ENCODE assay signal across 18 cellular contexts in the genomic region with DNA sequence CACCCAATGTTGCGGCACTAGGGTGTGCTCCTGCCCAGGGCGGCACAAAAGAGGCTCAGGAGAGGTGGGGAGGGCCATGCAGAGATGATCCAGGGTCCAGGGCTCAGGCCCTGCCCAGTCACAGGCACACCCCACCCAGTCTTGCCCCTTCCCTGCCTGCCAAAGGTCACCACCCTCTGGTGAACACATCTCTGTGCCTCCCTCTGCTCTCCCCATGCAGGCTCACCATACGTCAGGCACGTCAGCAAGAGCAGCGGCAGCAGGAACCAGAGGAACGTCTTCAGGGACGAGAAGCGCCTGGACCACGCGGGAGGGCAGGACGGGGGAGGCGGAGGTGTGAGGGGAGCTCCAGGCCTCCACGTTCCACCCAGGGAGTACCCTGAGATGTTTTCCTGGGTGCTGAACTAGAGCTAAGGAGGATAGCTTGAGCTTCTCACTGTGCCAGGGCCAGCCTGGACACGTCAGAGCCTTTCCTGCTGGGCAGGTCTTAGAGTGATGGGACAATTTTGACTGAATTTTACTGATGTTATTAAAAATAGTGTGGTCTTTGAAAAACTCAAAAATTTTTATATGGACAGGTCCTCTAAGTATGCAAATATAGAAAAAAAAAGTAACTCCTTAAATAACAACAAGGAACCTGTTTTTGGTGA. TPM values are rescaled to one million over a fixed set of nuclear protein-coding genes. Genes with fewer than 3 reads are reported as not detected.
DNase-seq lines count a peak whose midpoint lies in the region; ATAC-seq, FAIRE-seq and TF ChIP-seq lines count a peak whose summit lies in the region.
"Had no signal": no experiment of that assay in that cellular context is flagged by ENCODE, and none has a peak within 500 bp of the region (broad histone marks: within the 10 kb centered on the region; RNA-seq: fewer than 3 reads in every experiment).

No MANE protein-coding gene starts in this region.

- no peaks in the 10 kb centered on the region for H3K9me1 ChIP-seq in K562 (ENCODE audit: control insufficient read depth, insufficient read depth, low read length)

- WGBS in K562 (ENCODE audit: insufficient coverage, low coverage, missing lambda C conversion rate) = 76% methylated on average over 10 of the region's 14 CpGs

- H3K9me3 Mint-ChIP-seq in CD8-positive, alpha-beta memory T cell = no peaks in the 10 kb centered on the region

- peak overlapping the region in 7 of 8 donors; percentile 34 to 98 (median 64) for H3K27ac Mint-ChIP-seq in CD8-positive, alpha-beta memory T cell

- POLR2A ChIA-PET in AG04450 (lab: Yijun Ruan, JAX) (no interaction called here), K562 (lab: Yijun Ruan, JAX) (interaction anchor here (0.7 to 3.9 kb wide), 5 partner anchors 11 to 27 kb away, joined by 3 to 24 read pairs (median 3); no protein-coding TSS in a partner anchor)
- POLR2A ChIA-PET in CD8-positive, alpha-beta memory T cell (lab: Charles Lee) = interaction anchor here (3.0 to 13.0 kb wide), 2 partner anchors 10 to 12 kb away, joined by 10 to 275 read pairs; no protein-coding TSS in a partner anchor

- intact Hi-C loops in K562 (cut with micrococcal nuclease) = no loop called here

- FAIRE-seq in K562 (lab: Jason Lieb, UNC) = no peak

- no peak overlapping the region for H2AFZ ChIP-seq in K562 (ENCODE audit: low read depth, low read length)

- no peak for TF ChIP-seq POLR2A in K562 (conservative IDR thresholded peaks at IDR 0.05)

- H3K4me3 ChIP-seq in AG04450 (ENCODE audit: low read depth, low read length) (no peak overlapping the region), K562 (no peak overlapping the region)
- no peak overlapping the region for H3K4me3 ChIP-seq in CD8-positive, alpha-beta memory T cell (ENCODE audit: low read length)
- H3K4me3 ChIP-seq: HAP-1, skin epidermis had no signal

- ATAC-seq in K562 = no peak
- ATAC-seq in left lobe of liver = peak; percentile 20

- H3K4me1 Mint-ChIP-seq in CD8-positive, alpha-beta memory T cell = peaks cover 49 to 79% (median 59%) of the 10 kb centered on the region in 3 donors

- H3K36me3 ChIP-seq in CD8-positive, alpha-beta memory T cell (ENCODE audit: insufficient read depth, low read length) = peaks cover 81% of the 10 kb centered on the region
- H3K36me3 ChIP-seq in K562 (ENCODE audit: control insufficient read depth, insufficient read depth, low read length) = peaks cover 74% of the 10 kb centered on the region; the same call in 2 of the 3 replicates

- peaks cover 0 to 8% of the 10 kb centered on the region in 2 donors for H3K27me3 Mint-ChIP-seq in CD8-positive, alpha-beta memory T cell

- in situ Hi-C loops in K562 (cut with MboI) = no loop called here

- peak overlapping the region in 2 of 7 donors; percentile 36 to 54 for H3K4me3 Mint-ChIP-seq in CD8-positive, alpha-beta memory T cell

- peaks cover 3% of the 10 kb centered on the region; the same call in 2 of the 3 replicates for H3K79me2 ChIP-seq in K562 (ENCODE audit: control insufficient read depth, insufficient read depth, low read length)

- peak overlapping the region; percentile 11 for H3K27ac ChIP-seq in AG04450 (ENCODE audit: low read depth, low read length)
- H3K27ac ChIP-seq in CD8-positive, alpha-beta memory T cell (ENCODE audit: low read depth, low read length) = no peak overlapping the region
- no peak overlapping the region for H3K27ac ChIP-seq in K562 (ENCODE audit: extremely low read depth, low read depth, low read length)

- H3K27me3 ChIP-seq in AG04450 (ENCODE audit: control insufficient read depth, insufficient read depth, low read length) (no peaks in the 10 kb centered on the region), K562 (ENCODE audit: control insufficient read depth in 2 of 2, insufficient read depth in 2 of 2, low read length in 2 of 2) (no peaks in the 10 kb centered on the region)
- H3K27me3 ChIP-seq in CD8-positive, alpha-beta memory T cell (ENCODE audit: insufficient read depth, low read length, poor library complexity, severe bottlenecking) = no peaks in the 10 kb centered on the region

- H3K9me3 ChIP-seq in AG04450 (ENCODE audit: control insufficient read depth, insufficient read depth, low read length) = no peaks in the 10 kb centered on the region
- no peaks in the 10 kb centered on the region for H3K9me3 ChIP-seq in CD8-positive, alpha-beta memory T cell (ENCODE audit: low read length)
- H3K9me3 ChIP-seq in K562 (replicated peaks; ENCODE audit: control insufficient read depth, insufficient read depth, low read depth, low read length) = no peaks in the 10 kb centered on the region
- H3K9me3 ChIP-seq: HAP-1 had no signal

- no peak for TF ChIP-seq EP300 in K562 (IDR thresholded peaks at IDR 0.05; ENCODE audit: low read length)

- H3K9ac ChIP-seq in K562 (ENCODE audit: insufficient read depth in 1 of 2, low read depth in 2 of 2, low read length in 2 of 2) = no peak overlapping the region; a peak in 1 of 4 replicates

- H4K20me1 ChIP-seq in K562 (replicated peaks; ENCODE audit: control insufficient read depth, insufficient read depth, low read length) = no peaks in the 10 kb centered on the region

- CTCF ChIA-PET in AG04450 (lab: Charles Lee) (interaction anchor here (3.2 kb wide), 1 partner anchor 23 kb away, joined by 16 read pairs; no protein-coding TSS in a partner anchor), K562 (lab: Yijun Ruan, JAX; ENCODE audit: low intra/inter-chr PET ratio) (no interaction called here)
- CTCF ChIA-PET in CD8-positive, alpha-beta memory T cell (lab: Charles Lee) = interaction anchor here (1.1 to 9.7 kb wide), 6 partner anchors 8 to 570 kb away, joined by 3 to 83 read pairs (median 6); no protein-coding TSS in a partner anchor

- H3K4me1 ChIP-seq in CD8-positive, alpha-beta memory T cell (ENCODE audit: insufficient read depth, low read length) = peaks cover 60% of the 10 kb centered on the region
- peaks cover 0 to 6% of the 10 kb centered on the region in 2 experiments; a peak in 1 of 5 replicates for H3K4me1 ChIP-seq in K562 (replicated peaks in 1 of 2; ENCODE audit: control insufficient read depth in 2 of 2, insufficient read depth in 2 of 2, low read length in 2 of 2)
- H3K4me1 ChIP-seq: HAP-1 had no signal

- no peak overlapping the region for H3K4me2 ChIP-seq in K562 (ENCODE audit: insufficient read depth, low read length)

- H3K36me3 Mint-ChIP-seq in CD8-positive, alpha-beta memory T cell = peaks cover 17 to 93% (median 35%) of the 10 kb centered on the region in 3 donors

- TF ChIP-seq RAD21 in K562 (CRISPR knock-in tag; conservative IDR thresholded peaks at IDR 0.05 in 1 of 2, IDR thresholded peaks at IDR 0.05 in 1 of 2) = no peak

- DNase-seq in AG04450 (ENCODE audit: low read depth, low spot score) (no peak), K562 (ENCODE audit: extremely low read depth in 1 of 4, low spot score in 3 of 4) (no peak), left lobe of liver (ENCODE audit: low spot score) (no peak), NCI-H226 (no peak), NCI-H510A (lab: John Stamatoyannopoulos, UW) (no peak), GOT3 (lab: John Stamatoyannopoulos, UW) (no peak)
- no peak for DNase-seq in CD8-positive, alpha-beta memory T cell
- DNase-seq in stimulated activated CD4-positive, alpha-beta T cell treated with anti-CD3 and anti-CD28 coated beads, Interleukin-12 subunit alpha, Interleukin-12 subunit beta, amount 100 ng/mL, for 4 hours = no peak
- DNase-seq: activated T-cell treated with anti-CD3 and anti-CD28 coated beads for 4 hours; AML-193; effector CD4-positive, alpha-beta T cell; foreskin melanocyte; mesendoderm; NCI-H146; NCI-H345; OCI-M1 had no signal

- no TSS peak for BruUV-seq in K562 (replicated peaks; lab: Mats Ljungman, UMichigan)

- no peak for TF ChIP-seq CTCF in AG04450 (IDR thresholded peaks at IDR 0.05; ENCODE audit: low read depth, low read length)
- no peak for TF ChIP-seq CTCF in K562 (IDR thresholded peaks at IDR 0.05 in 2 of 3, conservative IDR thresholded peaks at IDR 0.05 in 1 of 3; ENCODE audit: insufficient read depth in 2 of 3, low read depth in 1 of 3, low read length in 3 of 3)

RNA-seq across cellular contexts. Expression of gene SUN2, which starts 7.2 kb away (rescaled TPM):
- polyA plus RNA-seq in AG04450 (2011; rRNA removed) (24.5 and 33.2 TPM in 2 replicates), K562 (2011; rRNA removed) (16.7 and 26.9 TPM in 2 replicates), K562 (2014; fragmentation: Illumina TruSeq; extraction: Trizol) (13.8 and 22.6 TPM in 2 replicates), K562 (2014; fragmentation: Nextera tagmentation; extraction: Ambion mirVana) (under 1 TPM; 0.11 to 0.21 TPM), K562 (2014; rRNA removed) (27.8 and 31.5 TPM in 2 replicates)
- polyA minus RNA-seq in AG04450 (2011; rRNA and poly(A)+ RNA removed) = 32.9 and 43.8 TPM in 2 replicates
- 100 to 1,000 TPM; 168 to 185 TPM for total RNA-seq in CD8-positive, alpha-beta memory T cell
- polyA plus RNA-seq in CD8-positive, alpha-beta memory T cell = 753 TPM
- 38.9 and 115 TPM in 2 replicates for total RNA-seq in K562 (2011; cell fraction: chromatin; rRNA removed; ENCODE audit: low replicate concordance)
- 125 TPM in 2 replicates for total RNA-seq in K562 (2011; cell fraction: nucleolus; rRNA removed)
- 65.3 and 80.1 TPM in 2 replicates for total RNA-seq in K562 (2011; cell fraction: nucleoplasm; rRNA removed)
- total RNA-seq in K562 (2014; rRNA removed) (31.0 and 42.6 TPM in 2 replicates), K562 (2014; rRNA removed; fragmentation: Illumina TruSeq; extraction: Trizol) (5.2 and 7.1 TPM in 2 replicates), K562 (2015; rRNA removed; fragmentation: Illumina TruSeq; extraction: Trizol) (18.2 and 19.5 TPM in 2 replicates), K562 (2021) (37.2 and 38.8 TPM in 2 replicates), left lobe of liver (183 TPM)
- polyA plus RNA-seq in K562 (2011; cell fraction: cytosol; rRNA removed) = 23.3 and 36.3 TPM in 2 replicates
- polyA plus RNA-seq in K562 (2011; cell fraction: nucleus; rRNA removed) = 62.6 and 82.3 TPM in 2 replicates
- 27.0 and 67.0 TPM in 2 replicates for polyA plus RNA-seq in K562 (2012)
- 9.1 and 19.4 TPM in 2 replicates for polyA minus RNA-seq in K562 (2011; rRNA and poly(A)+ RNA removed)
- 28.2 and 36.8 TPM in 2 replicates for polyA minus RNA-seq in K562 (2011; cell fraction: cytosol; rRNA and poly(A)+ RNA removed)
- 28.8 and 33.5 TPM in 2 replicates for polyA minus RNA-seq in K562 (2011; cell fraction: nucleus; rRNA and poly(A)+ RNA removed)

RNA-seq across cellular contexts. Expression of gene GTPBP1, which starts 42.9 kb away (rescaled TPM):
- 26.7 and 29.3 TPM in 2 replicates for polyA plus RNA-seq in AG04450 (2011; rRNA removed)
- polyA minus RNA-seq in AG04450 (2011; rRNA and poly(A)+ RNA removed) = 45.0 and 50.8 TPM in 2 replicates
- 10 to 100 TPM; 62.7 to 63.7 TPM for total RNA-seq in CD8-positive, alpha-beta memory T cell
- polyA plus RNA-seq in CD8-positive, alpha-beta memory T cell = 28.2 TPM
- total RNA-seq in K562 (2011; cell fraction: chromatin; rRNA removed; ENCODE audit: low replicate concordance) = 178 and 289 TPM in 2 replicates
- total RNA-seq in K562 (2011; cell fraction: nucleolus; rRNA removed) = 122 and 125 TPM in 2 replicates
- total RNA-seq in K562 (2011; cell fraction: nucleoplasm; rRNA removed) = 108 and 125 TPM in 2 replicates
- total RNA-seq in K562 (2014; rRNA removed) = 24.4 and 25.0 TPM in 2 replicates
- total RNA-seq in K562 (2014; rRNA removed; fragmentation: Illumina TruSeq; extraction: Trizol) = 14.5 and 17.5 TPM in 2 replicates
- total RNA-seq in K562 (2015; rRNA removed; fragmentation: Illumina TruSeq; extraction: Trizol) = 15.9 and 16.0 TPM in 2 replicates
- 43.0 and 53.2 TPM in 2 replicates for total RNA-seq in K562 (2021)
- polyA plus RNA-seq in K562 (2011; rRNA removed) = 23.3 and 38.4 TPM in 2 replicates
- 17.9 and 20.7 TPM in 2 replicates for polyA plus RNA-seq in K562 (2011; cell fraction: cytosol; rRNA removed)
- 79.8 and 120 TPM in 2 replicates for polyA plus RNA-seq in K562 (2011; cell fraction: nucleus; rRNA removed)
- 22.5 and 29.8 TPM in 2 replicates for polyA plus RNA-seq in K562 (2012)
- polyA plus RNA-seq in K562 (2014; fragmentation: Illumina TruSeq; extraction: Trizol) = 30.6 and 38.6 TPM in 2 replicates
- under 1 TPM; 0.83 to 0.95 TPM for polyA plus RNA-seq in K562 (2014; fragmentation: Nextera tagmentation; extraction: Ambion mirVana)
- 30.9 and 32.6 TPM in 2 replicates for polyA plus RNA-seq in K562 (2014; rRNA removed)
- polyA minus RNA-seq in K562 (2011; rRNA and poly(A)+ RNA removed) = 57.9 and 59.7 TPM in 2 replicates
- 24.3 and 38.6 TPM in 2 replicates for polyA minus RNA-seq in K562 (2011; cell fraction: cytosol; rRNA and poly(A)+ RNA removed)
- polyA minus RNA-seq in K562 (2011; cell fraction: nucleus; rRNA and poly(A)+ RNA removed) = 57.2 and 62.2 TPM in 2 replicates
- 14.4 TPM for total RNA-seq in left lobe of liver

RNA-seq across cellular contexts. Expression of gene DNAL4, which starts 45.3 kb away (rescaled TPM):
- 12.6 and 15.5 TPM in 2 replicates for polyA plus RNA-seq in AG04450 (2011; rRNA removed)
- 8.6 and 8.7 TPM in 2 replicates for polyA minus RNA-seq in AG04450 (2011; rRNA and poly(A)+ RNA removed)
- total RNA-seq in CD8-positive, alpha-beta memory T cell = 1 to 10 TPM; 9.1 to 9.6 TPM
- polyA plus RNA-seq in CD8-positive, alpha-beta memory T cell = 12.3 TPM
- 3.5 and 3.8 TPM in 2 replicates for total RNA-seq in K562 (2011; cell fraction: chromatin; rRNA removed; ENCODE audit: low replicate concordance)
- 4.2 and 5.8 TPM in 2 replicates for total RNA-seq in K562 (2011; cell fraction: nucleolus; rRNA removed)
- total RNA-seq in K562 (2011; cell fraction: nucleoplasm; rRNA removed) = 4.4 and 4.5 TPM in 2 replicates
- total RNA-seq in K562 (2014; rRNA removed) = 5.2 and 7.5 TPM in 2 replicates
- total RNA-seq in K562 (2014; rRNA removed; fragmentation: Illumina TruSeq; extraction: Trizol) = 4.2 and 4.7 TPM in 2 replicates
- total RNA-seq in K562 (2015; rRNA removed; fragmentation: Illumina TruSeq; extraction: Trizol) = 4.7 and 5.6 TPM in 2 replicates
- total RNA-seq in K562 (2021) = 5.9 and 6.1 TPM in 2 replicates
- 6.9 and 8.9 TPM in 2 replicates for polyA plus RNA-seq in K562 (2011; rRNA removed)
- 10.5 and 12.7 TPM in 2 replicates for polyA plus RNA-seq in K562 (2011; cell fraction: cytosol; rRNA removed)
- polyA plus RNA-seq in K562 (2011; cell fraction: nucleus; rRNA removed) = 8.2 and 8.3 TPM in 2 replicates
- polyA plus RNA-seq in K562 (2012) = 6.6 and 12.2 TPM in 2 replicates
- 9.4 and 11.3 TPM in 2 replicates for polyA plus RNA-seq in K562 (2014; fragmentation: Illumina TruSeq; extraction: Trizol)
- polyA plus RNA-seq in K562 (2014; fragmentation: Nextera tagmentation; extraction: Ambion mirVana) = under 1 TPM; 0.20 to 0.70 TPM
- polyA plus RNA-seq in K562 (2014; rRNA removed) = 7.8 and 8.3 TPM in 2 replicates
- 3.1 and 3.3 TPM in 2 replicates for polyA minus RNA-seq in K562 (2011; rRNA and poly(A)+ RNA removed)
- 1.7 and 1.8 TPM in 2 replicates for polyA minus RNA-seq in K562 (2011; cell fraction: cytosol; rRNA and poly(A)+ RNA removed)
- 1.8 and 2.8 TPM in 2 replicates for polyA minus RNA-seq in K562 (2011; cell fraction: nucleus; rRNA and poly(A)+ RNA removed)
- 3.3 TPM for total RNA-seq in left lobe of liver

RNA-seq across cellular contexts. Expression of gene JOSD1, which starts 47.9 kb away (rescaled TPM):
- polyA plus RNA-seq in AG04450 (2011; rRNA removed) (29.6 and 31.8 TPM in 2 replicates), K562 (2011; rRNA removed) (31.6 and 31.8 TPM in 2 replicates), K562 (2014; fragmentation: Illumina TruSeq; extraction: Trizol) (33.0 and 34.1 TPM in 2 replicates), K562 (2014; fragmentation: Nextera tagmentation; extraction: Ambion mirVana) (1 to 10 TPM; 8.9 to 9.5 TPM), K562 (2014; rRNA removed) (30.4 and 30.7 TPM in 2 replicates)
- polyA minus RNA-seq in AG04450 (2011; rRNA and poly(A)+ RNA removed) = 31.5 and 35.0 TPM in 2 replicates
- total RNA-seq in CD8-positive, alpha-beta memory T cell = 10 to 100 TPM; 86.0 to 96.4 TPM
- polyA plus RNA-seq in CD8-positive, alpha-beta memory T cell = 9.3 TPM
- 36.0 and 46.4 TPM in 2 replicates for total RNA-seq in K562 (2011; cell fraction: chromatin; rRNA removed; ENCODE audit: low replicate concordance)
- total RNA-seq in K562 (2011; cell fraction: nucleolus; rRNA removed) = 31.5 and 32.4 TPM in 2 replicates
- 31.9 and 36.6 TPM in 2 replicates for total RNA-seq in K562 (2011; cell fraction: nucleoplasm; rRNA removed)
- total RNA-seq in K562 (2014; rRNA removed) (28.0 and 33.9 TPM in 2 replicates), K562 (2014; rRNA removed; fragmentation: Illumina TruSeq; extraction: Trizol) (30.0 and 30.4 TPM in 2 replicates), K562 (2015; rRNA removed; fragmentation: Illumina TruSeq; extraction: Trizol) (26.0 and 26.7 TPM in 2 replicates), K562 (2021) (36.7 and 39.1 TPM in 2 replicates), left lobe of liver (16.6 TPM)
- polyA plus RNA-seq in K562 (2011; cell fraction: cytosol; rRNA removed) = 34.7 and 36.9 TPM in 2 replicates
- polyA plus RNA-seq in K562 (2011; cell fraction: nucleus; rRNA removed) = 35.2 and 39.9 TPM in 2 replicates
- polyA plus RNA-seq in K562 (2012) = 25.7 and 27.9 TPM in 2 replicates
- polyA minus RNA-seq in K562 (2011; rRNA and poly(A)+ RNA removed) = 19.3 and 25.4 TPM in 2 replicates
- polyA minus RNA-seq in K562 (2011; cell fraction: cytosol; rRNA and poly(A)+ RNA removed) = 19.6 and 27.1 TPM in 2 replicates
- polyA minus RNA-seq in K562 (2011; cell fraction: nucleus; rRNA and poly(A)+ RNA removed) = 9.8 and 16.9 TPM in 2 replicates
